Comparison of ENCODE assay signal across 16 cellular contexts in genomic region chr4:80192937-80193336, GRCh38. TPM values are rescaled to one million over a fixed set of nuclear protein-coding genes. Genes with fewer than 3 reads are reported as not detected.
A peak's percentile ranks its signal among the peaks of the same experiment; 100 is the strongest.
DNase-seq lines count a peak whose midpoint lies in the region; ATAC-seq and TF ChIP-seq lines count a peak whose summit lies in the region.
"Had no signal": no experiment of that assay in that cellular context is flagged by ENCODE, and none has a peak within 500 bp of the region (broad histone marks: within the 10 kb centered on the region; RNA-seq: fewer than 3 reads in every experiment).

No MANE protein-coding gene starts in this region.

- H3K4me3 ChIP-seq in MG63 = no peak overlapping the region
- no peak overlapping the region for H3K4me3 ChIP-seq in WERI-Rb-1 (ENCODE audit: low read depth, low read length)
- H3K4me3 ChIP-seq in SJCRH30 = no peak overlapping the region

- DNase-seq in EH (ENCODE audit: low read depth) = peak; percentile 80
- DNase-seq in MG63 = peak; percentile 60
- DNase-seq in fibroblast of gingiva (ENCODE audit: low read depth) = peak; percentile 81
- DNase-seq in sciatic nerve (ENCODE audit: low spot score) = no peak
- no peak for DNase-seq in activated CD4-positive, alpha-beta T cell treated with anti-CD3 and anti-CD28 coated beads, Interleukin-2, amount 50 U/mL, for 48 hours
- DNase-seq in WERI-Rb-1 = no peak
- no peak for DNase-seq in SJCRH30
- DNase-seq: activated CD4-positive, alpha-beta T cell treated with anti-CD3 and anti-CD28 coated beads for 48 hours; DMS79; effector CD8-positive, alpha-beta T cell; immature natural killer cell; KG1; mesendoderm; NCI-H146 had no signal

- no peaks in the 10 kb centered on the region; the same call in 1 of the 2 replicates for H3K36me3 ChIP-seq in MG63
- peaks cover 30% of the 10 kb centered on the region for H3K36me3 ChIP-seq in WERI-Rb-1
- H3K36me3 ChIP-seq in SJCRH30 = no peaks in the 10 kb centered on the region

- H3K4me1 ChIP-seq in SJCRH30 = no peaks in the 10 kb centered on the region

- H3K27ac ChIP-seq in WERI-Rb-1 = no peak overlapping the region
- no peak overlapping the region for H3K27ac ChIP-seq in SJCRH30

- intact Hi-C loops in sciatic nerve (cut with DNase I) = no loop called here

- H3K27me3 ChIP-seq in MG63 = no peaks in the 10 kb centered on the region
- H3K27me3 ChIP-seq in WERI-Rb-1 (ENCODE audit: insufficient read depth, low read depth, severe bottlenecking) = no peaks in the 10 kb centered on the region
- no peaks in the 10 kb centered on the region for H3K27me3 ChIP-seq in SJCRH30

- no peak for TF ChIP-seq CTCF in WERI-Rb-1 (IDR thresholded peaks at IDR 0.05; ENCODE audit: low read depth, low read length)

- ATAC-seq in sciatic nerve (peak; percentile 70), HG02885 (IDR thresholded peaks at IDR 0.05; ENCODE audit: poor library complexity, unreplicated experiment) (no peak)
- ATAC-seq: activated naive CD4-positive, alpha-beta T cell treated with anti-CD3 and anti-CD28 coated beads, Interleukin-2, amount 50 U/mL, for 72 hours had no signal

- H3K9me3 ChIP-seq in MG63 (no peaks in the 10 kb centered on the region), WERI-Rb-1 (ENCODE audit: severe bottlenecking) (no peaks in the 10 kb centered on the region), SJCRH30 (replicated peaks) (no peaks in the 10 kb centered on the region)

RNA-seq across cellular contexts. Expression of gene PRDM8, which starts 4.4 kb away (rescaled TPM):
- 0.49 and 3.6 TPM in 2 replicates for total RNA-seq in MG63 (2014; rRNA removed; shearing (Covaris generic); ENCODE audit: low replicate concordance)
- 8.0 TPM for total RNA-seq in sciatic nerve
- total RNA-seq in SJCRH30 (2014; rRNA removed; shearing (Covaris generic)) = 1.5 and 2.5 TPM in 2 replicates

Comparison
In these comparisons a context has a peak if more than half of its experiments do, and no peak if none do; other contexts are left out.
1. DNase-seq: peak in EH (single experiment), MG63 (single experiment) and fibroblast of gingiva (single experiment); none in sciatic nerve (single experiment), activated CD4-positive, alpha-beta T cell treated with anti-CD3 and anti-CD28 coated beads, Interleukin-2, amount 50 U/mL, for 48 hours (0 of 2), WERI-Rb-1 (single experiment) and SJCRH30 (0 of 2).